8 cellular contexts compared by ENCODE assay signal in the genomic region with DNA sequence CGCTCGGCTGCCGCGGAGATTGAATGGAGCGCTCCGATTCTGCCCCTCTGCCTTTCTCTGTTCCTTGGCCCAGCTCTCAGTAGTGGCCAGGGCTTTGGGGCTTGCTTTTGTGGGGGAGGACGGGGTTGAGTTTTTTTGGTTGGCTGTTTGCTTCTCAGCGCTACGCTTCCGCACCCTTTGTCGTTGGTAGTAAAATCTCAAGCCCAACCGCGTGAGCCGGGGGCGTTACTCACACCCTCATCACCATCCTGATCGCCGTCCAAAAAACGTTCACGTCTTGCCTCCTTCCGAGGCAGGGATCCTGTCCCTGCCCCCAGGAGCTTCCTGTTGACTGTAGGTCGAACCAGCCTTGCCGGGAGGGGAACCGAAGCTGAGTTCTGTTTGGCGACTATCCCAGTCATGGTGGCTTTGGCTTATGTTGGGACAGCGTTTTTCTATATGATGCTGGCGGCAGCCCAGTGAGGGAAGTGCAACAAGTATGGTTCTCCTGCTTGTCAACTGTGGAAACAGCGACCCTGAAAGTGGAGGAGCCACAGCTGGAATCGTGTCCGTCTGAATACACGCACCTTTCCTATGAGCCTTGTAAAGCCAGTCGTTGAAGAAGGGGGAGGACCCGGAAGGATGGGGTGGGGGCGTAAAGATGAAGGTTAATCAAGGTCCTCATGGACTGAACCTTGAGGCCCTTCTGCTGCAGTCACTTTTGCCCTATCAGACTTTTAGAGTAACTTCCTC. TPM values are rescaled to one million over a fixed set of nuclear protein-coding genes. Genes with fewer than 3 reads are reported as not detected.
DNase-seq lines count a peak whose midpoint lies in the region; ATAC-seq and TF ChIP-seq lines count a peak whose summit lies in the region.

No MANE protein-coding gene starts in this region.

- H3K27me3 ChIP-seq in GM06990 (replicated peaks; ENCODE audit: control insufficient read depth, insufficient read depth, low read length), result no peaks in the 10 kb centered on the region

- no peaks in the 10 kb centered on the region for H3K27me3 Mint-ChIP-seq in chondrocyte (ENCODE audit: low read depth)

- peak overlapping the region; percentile 76 for H3K4me3 ChIP-seq in GM06990 (replicated peaks; ENCODE audit: low read depth, low read length)
- peak overlapping the region; percentile 96 for H3K4me3 ChIP-seq in HFF-Myc (replicated peaks; ENCODE audit: low read depth, low read length)

- H3K4me1 Mint-ChIP-seq in chondrocyte (ENCODE audit: low read depth), result peaks cover 27% of the 10 kb centered on the region

- no peaks in the 10 kb centered on the region for H3K36me3 Mint-ChIP-seq in chondrocyte (ENCODE audit: low read depth)

- H3K27ac Mint-ChIP-seq in chondrocyte (ENCODE audit: unreplicated experiment), result peak overlapping the region; percentile 98

- no peaks in the 10 kb centered on the region for H3K36me3 ChIP-seq in GM06990 (ENCODE audit: control insufficient read depth, insufficient read depth, low read length)

- ATAC-seq in activated CD4-positive, CD25-positive, alpha-beta regulatory T cell treated with anti-CD3 and anti-CD28 coated beads, Interleukin-2, amount 50 U/mL, for 24 hours, result peak; percentile 52 to 60

- no peaks in the 10 kb centered on the region for H3K9me3 Mint-ChIP-seq in chondrocyte (ENCODE audit: low read depth)

- DNase-seq in GM06990 (ENCODE audit: extremely low read depth, insufficient read length) (no peak), HFF-Myc (ENCODE audit: extremely low read depth, low read depth) (peak; percentile 67), NCI-H1105 (lab: John Stamatoyannopoulos, UW) (peak; percentile 28), chondrocyte (ENCODE audit: low spot score) (no peak), left kidney (ENCODE audit: low read depth, low spot score) (peak; percentile 91), D341Med (ENCODE audit: low spot score) (no peak)
- peak; percentile 56 to 66 for DNase-seq in stimulated activated CD4-positive, alpha-beta T cell treated with anti-CD3 and anti-CD28 coated beads, Interleukin-2, amount 100 ng/mL, for 48 hours

- peak overlapping the region; percentile 90 for H3K4me3 Mint-ChIP-seq in chondrocyte (ENCODE audit: unreplicated experiment)

- TF ChIP-seq CTCF in GM06990 (IDR thresholded peaks at IDR 0.05; ENCODE audit: insufficient read depth, low read length, poor library complexity, severe bottlenecking) (no peak), HFF-Myc (IDR thresholded peaks at IDR 0.05; ENCODE audit: low read depth, low read length, missing control alignments) (no peak), chondrocyte (IDR thresholded peaks at IDR 0.05) (no peak)

RNA-seq across cellular contexts. Expression of a gene that starts 0.8 kb away (rescaled TPM):
- total RNA-seq in chondrocyte, result 31.1 to 38.0 TPM (median 36.9 TPM) in 3 replicates

Comparison
In these comparisons a context has a peak if more than half of its experiments do, and no peak if none do; other contexts are left out.
1. DNase-seq: peak in HFF-Myc (single experiment), NCI-H1105 (single experiment), left kidney (single experiment) and stimulated activated CD4-positive, alpha-beta T cell treated with anti-CD3 and anti-CD28 coated beads, Interleukin-2, amount 100 ng/mL, for 48 hours (2 of 2); none in GM06990 (single experiment), chondrocyte (single experiment) and D341Med (single experiment).